Comparison of ENCODE assay signal across 7 cellular contexts in the genomic region with DNA sequence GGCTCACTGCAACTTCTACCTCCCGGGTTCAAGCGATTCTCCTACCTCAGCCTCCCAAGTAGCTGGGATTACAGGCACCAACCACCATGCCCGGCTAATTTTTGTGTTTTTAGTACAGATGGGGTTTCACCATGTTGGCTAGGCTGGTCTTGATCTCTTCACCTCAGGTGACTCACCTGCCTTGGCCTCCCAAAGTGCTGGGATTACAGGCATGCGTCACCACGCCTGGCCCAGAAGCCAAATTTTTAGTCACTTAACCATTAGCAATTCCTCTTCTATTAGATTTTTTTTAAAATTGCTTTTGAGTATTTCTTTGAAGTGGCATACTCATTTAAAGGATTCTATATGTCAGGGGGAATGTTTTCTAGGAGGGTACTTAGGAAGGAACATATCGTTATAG.
DNase-seq lines count a peak whose midpoint lies in the region; ATAC-seq and TF ChIP-seq lines count a peak whose summit lies in the region.
"Not testable (repeated sequence)": the region's sequence is repeated elsewhere in the genome, so short reads cannot be mapped to it uniquely, and the experiment has no call there.

No MANE protein-coding gene starts in this region.

- intact Hi-C loops in tibial artery (cut with DNase I; ENCODE audit: low total_unique reads), result not testable (repeated sequence)

- peak; percentile 32 for DNase-seq in MG63
- DNase-seq in WTC11 (ENCODE audit: low spot score); coronary artery (ENCODE audit: low spot score); right atrium auricular region (ENCODE audit: low spot score); progenitor cell of endocrine pancreas (ENCODE audit: low spot score, unreplicated experiment); tibial artery: not testable (repeated sequence)

- CTCF ChIA-PET in WTC11 (lab: Charles Lee), result not testable (repeated sequence)

- H3K4me1 Mint-ChIP-seq in WTC11 (peaks cover 75% of the 10 kb centered on the region), progenitor cell of endocrine pancreas (ENCODE audit: low read depth) (peaks cover 32% of the 10 kb centered on the region)

- not testable (repeated sequence) for H3K27me3 ChIP-seq in BLaER1, MG63, right atrium auricular region, tibial artery

- H3K4me1 ChIP-seq in BLaER1 (peaks cover 98% of the 10 kb centered on the region), right atrium auricular region (peaks cover 0 to 28% of the 10 kb centered on the region in 2 donors), tibial artery (peaks cover 0 to 41% (median 13%) of the 10 kb centered on the region in 4 donors)

- TF ChIP-seq CTCF in WTC11 (IDR thresholded peaks at IDR 0.05); coronary artery (IDR thresholded peaks at IDR 0.05); right atrium auricular region (IDR thresholded peaks at IDR 0.05); progenitor cell of endocrine pancreas (IDR thresholded peaks at IDR 0.05; ENCODE audit: unreplicated experiment); tibial artery (IDR thresholded peaks at IDR 0.05): not testable (repeated sequence)

- H3K27ac Mint-ChIP-seq in WTC11, result peak overlapping the region; percentile 57
- peak overlapping the region; percentile 19 for H3K27ac Mint-ChIP-seq in progenitor cell of endocrine pancreas

- not testable (repeated sequence) for H3K4me3 Mint-ChIP-seq in WTC11; progenitor cell of endocrine pancreas (ENCODE audit: low read depth)

- POLR2A ChIA-PET in WTC11 (lab: Charles Lee), result not testable (repeated sequence)

- H3K4me2 ChIP-seq in BLaER1, result peak overlapping the region; percentile 85; the same call in 1 of the 2 replicates

- H3K36me3 Mint-ChIP-seq in WTC11, result peaks cover 15% of the 10 kb centered on the region
- H3K36me3 Mint-ChIP-seq in progenitor cell of endocrine pancreas (ENCODE audit: insufficient read depth), result peaks cover 27% of the 10 kb centered on the region

- H3K9me3 Mint-ChIP-seq in WTC11; progenitor cell of endocrine pancreas (ENCODE audit: low read depth): not testable (repeated sequence)

- not testable (repeated sequence) for H3K9ac ChIP-seq in BLaER1

- H3K9me3 ChIP-seq in BLaER1, result peaks cover 25% of the 10 kb centered on the region
- not testable (repeated sequence) for H3K9me3 ChIP-seq in MG63, right atrium auricular region, tibial artery

- H3K27ac ChIP-seq in BLaER1 (peak overlapping the region; percentile 93), coronary artery (peak overlapping the region; percentile 55 to 73), right atrium auricular region (peak overlapping the region; percentile 46 to 59), tibial artery (peak overlapping the region; percentile 47 to 55)

- not testable (repeated sequence) for ATAC-seq in WTC11

- not testable (repeated sequence) for H3K27me3 Mint-ChIP-seq in WTC11 (ENCODE audit: low read depth); progenitor cell of endocrine pancreas

- peaks cover 48% of the 10 kb centered on the region for H3K36me3 ChIP-seq in BLaER1
- H3K36me3 ChIP-seq in MG63, right atrium auricular region, tibial artery: not testable (repeated sequence)

- H3K4me3 ChIP-seq in BLaER1, result peak overlapping the region; percentile 1; the same call in 1 of the 2 replicates
- not testable (repeated sequence) for H3K4me3 ChIP-seq in MG63, coronary artery, right atrium auricular region, tibial artery

- H4K20me1 ChIP-seq in BLaER1, result not testable (repeated sequence)
